ENCODE assay signal across 11 cellular contexts in genomic region chr11:35159111-35159510, GRCh38. TPM values are rescaled to one million over a fixed set of nuclear protein-coding genes. Genes with fewer than 3 reads are reported as not detected.
DNase-seq lines count a peak whose midpoint lies in the region; ATAC-seq and TF ChIP-seq lines count a peak whose summit lies in the region.
"Had no signal": no experiment of that assay in that cellular context is flagged by ENCODE, and none has a peak within 500 bp of the region (broad histone marks: within the 10 kb centered on the region; RNA-seq: fewer than 3 reads in every experiment).

No MANE protein-coding gene starts in this region.

- TF ChIP-seq CTCF in heart left ventricle (IDR thresholded peaks at IDR 0.05) = no peak
- TF ChIP-seq CTCF in brain (conservative IDR thresholded peaks at IDR 0.05) = no peak
- no peak for TF ChIP-seq CTCF in upper lobe of right lung (IDR thresholded peaks at IDR 0.05)

- intact Hi-C loops in heart left ventricle (cut with DNase I) = no loop called here
- intact Hi-C loops in left ventricle myocardium superior (cut with micrococcal nuclease) = no loop called here
- intact Hi-C loops in upper lobe of right lung (cut with DNase I) = no loop called here

- peak overlapping the region in 1 of 2 donors; percentile 16 for H3K9ac ChIP-seq in mucosa of rectum (ENCODE audit: low read depth in 1 of 2, low read length in 2 of 2)

- H3K27me3 Mint-ChIP-seq in brain = no peaks in the 10 kb centered on the region

- peaks cover 38% of the 10 kb centered on the region for H3K4me1 Mint-ChIP-seq in brain

- H3K9me3 ChIP-seq in heart left ventricle (no peaks in the 10 kb centered on the region), mucosa of rectum (ENCODE audit: control insufficient read depth in 2 of 2, low read length in 2 of 2) (no peaks in the 10 kb centered on the region), upper lobe of right lung (no peaks in the 10 kb centered on the region)

- H3K4me3 ChIP-seq in heart left ventricle (no peak overlapping the region), mucosa of rectum (ENCODE audit: low read length in 2 of 2) (no peak overlapping the region), upper lobe of right lung (no peak overlapping the region)

- no peaks in the 10 kb centered on the region for H3K36me3 Mint-ChIP-seq in brain

- peak overlapping the region in 4 of 5 experiments; percentile 22 to 74 (median 52) for H3K27ac Mint-ChIP-seq in brain

- ATAC-seq in heart left ventricle = no peak
- no peak for ATAC-seq in left ventricle myocardium superior
- ATAC-seq in upper lobe of right lung = no peak

- H3K4me1 ChIP-seq in heart left ventricle = peaks cover 0 to 100% (median 27%) of the 10 kb centered on the region in 12 donors
- peaks cover 23 to 31% of the 10 kb centered on the region in 2 donors for H3K4me1 ChIP-seq in mucosa of rectum (ENCODE audit: control insufficient read depth in 2 of 2, insufficient read depth in 2 of 2, low read length in 2 of 2)
- peaks cover 72% of the 10 kb centered on the region for H3K4me1 ChIP-seq in upper lobe of right lung

- DNase-seq in heart left ventricle (no peak), left ventricle myocardium superior (no peak), upper lobe of right lung (no peak), GM03348 (ENCODE audit: low spot score) (no peak), amniotic stem cell (lab: John Stamatoyannopoulos, UW) (no peak), NCI-H774 (lab: John Stamatoyannopoulos, UW) (no peak)
- DNase-seq: effector CD4-positive, alpha-beta T cell; NCI-H226 had no signal

- 54 to 67% (median 62%) methylated on average over 3 of the region's 3 CpGs for WGBS in heart left ventricle, 4 donors

- TF ChIP-seq POLR2A in heart left ventricle (IDR thresholded peaks at IDR 0.05) = no peak

- H3K36me3 ChIP-seq in heart left ventricle (peaks cover 0 to 38% (median 0%) of the 10 kb centered on the region in 9 donors), mucosa of rectum (ENCODE audit: control insufficient read depth in 2 of 2, insufficient read depth in 2 of 2, low read length in 2 of 2) (no peaks in the 10 kb centered on the region), upper lobe of right lung (no peaks in the 10 kb centered on the region)

- H3K27ac ChIP-seq in heart left ventricle = peak overlapping the region in 11 of 12 donors; percentile 3 to 91 (median 47)
- peak overlapping the region; percentile 48 to 64 for H3K27ac ChIP-seq in mucosa of rectum (ENCODE audit: low read depth in 2 of 2, low read length in 2 of 2)
- H3K27ac ChIP-seq in upper lobe of right lung = peak overlapping the region; percentile 68

- no peak overlapping the region for H3K4me3 Mint-ChIP-seq in brain
- H3K4me3 Mint-ChIP-seq: CD14-positive monocyte had no signal

- H3K9me3 Mint-ChIP-seq in brain = no peaks in the 10 kb centered on the region

- no peaks in the 10 kb centered on the region for H3K27me3 ChIP-seq in heart left ventricle
- H3K27me3 ChIP-seq in mucosa of rectum (ENCODE audit: control insufficient read depth in 2 of 2, insufficient read depth in 2 of 2, low read length in 2 of 2) = no peaks in the 10 kb centered on the region
- H3K27me3 ChIP-seq in upper lobe of right lung = no peaks in the 10 kb centered on the region

RNA-seq across cellular contexts. Expression of gene CD44, which starts 20.1 kb away (rescaled TPM):
- total RNA-seq in heart left ventricle (100 to 1,000 TPM in 2 of 9 donors, 10 to 100 TPM in 7; 15.1 to 210 (median 26.2) TPM), left ventricle myocardium superior (19.6 TPM), upper lobe of right lung (548 TPM)
- polyA plus RNA-seq in heart left ventricle (10 to 100 TPM in 1 of 2 donors, 1 to 10 TPM in 1; 3.9 to 37.4 TPM), brain (ENCODE audit: insufficient read depth, low read depth, low replicate concordance) (23.5 TPM)
